In genomic region chr10:13769926-13770325, GRCh38 we compare ENCODE assay signal across 10 cellular contexts.
DNase-seq lines count a peak whose midpoint lies in the region; ATAC-seq and TF ChIP-seq lines count a peak whose summit lies in the region.
"Had no signal": no experiment of that assay in that cellular context is flagged by ENCODE, and none has a peak within 500 bp of the region (broad histone marks: within the 10 kb centered on the region; RNA-seq: fewer than 3 reads in every experiment).

No MANE protein-coding gene starts in this region.

- H4K20me1 ChIP-seq in BLaER1 = no peaks in the 10 kb centered on the region
- H4K20me1 ChIP-seq in SK-N-SH (ENCODE audit: insufficient read depth) = no peaks in the 10 kb centered on the region

- no peaks in the 10 kb centered on the region for H3K27me3 ChIP-seq in BLaER1
- H3K27me3 ChIP-seq in SK-N-SH (ENCODE audit: insufficient read depth) = no peaks in the 10 kb centered on the region

- peak overlapping the region; percentile 47 for H3K4me2 ChIP-seq in BLaER1
- H3K4me2 ChIP-seq in SK-N-SH = no peak overlapping the region

- POLR2A ChIA-PET in SK-N-SH (lab: Yijun Ruan, JAX) = no interaction called here

- peaks cover 68% of the 10 kb centered on the region; the same call in 1 of the 2 replicates for H3K79me2 ChIP-seq in SK-N-SH (ENCODE audit: insufficient read depth)

- no peaks in the 10 kb centered on the region for H3K9me3 ChIP-seq in BLaER1
- H3K9me3 ChIP-seq in SK-N-SH = no peaks in the 10 kb centered on the region

- no peaks in the 10 kb centered on the region for H3K9me2 ChIP-seq in SK-N-SH

- TF ChIP-seq RAD21 in SK-N-SH (IDR thresholded peaks at IDR 0.05; ENCODE audit: low read length) = no peak

- 93% methylated on average over 8 of the region's 8 CpGs for WGBS in SK-N-SH (ENCODE audit: low lambda C conversion rate)

- H3K4me3 ChIP-seq in BLaER1 (no peak overlapping the region), SK-N-SH (ENCODE audit: low read depth in 2 of 2, low read length in 1 of 2) (no peak overlapping the region)

- DNase-seq in NCI-H526 (lab: John Stamatoyannopoulos, UW) = peak; percentile 85 to 89
- DNase-seq in epithelial cell of prostate (ENCODE audit: low read depth, low spot score) = peak; percentile 84
- no peak for DNase-seq in SK-N-SH
- no peak for DNase-seq in NCI-H748 treated with DMSO at 0.1 percent for 48 hours (lab: John Stamatoyannopoulos, UW)
- DNase-seq in midbrain (lab: John Stamatoyannopoulos, UW) = no peak
- DNase-seq: endodermal cell, NCI-H226 had no signal

- ATAC-seq in GM21786 (IDR thresholded peaks at IDR 0.05; ENCODE audit: unreplicated experiment) (peak; percentile 66), HG02981 (IDR thresholded peaks at IDR 0.05; ENCODE audit: unreplicated experiment) (no peak)

- no peaks in the 10 kb centered on the region for H3K36me3 ChIP-seq in BLaER1
- peaks cover 0 to 37% of the 10 kb centered on the region in 2 experiments for H3K36me3 ChIP-seq in SK-N-SH (replicated peaks in 1 of 2; ENCODE audit: control insufficient read depth in 1 of 2, insufficient read depth in 2 of 2, low read length in 1 of 2)

- H3K27ac ChIP-seq in BLaER1 (no peak overlapping the region), epithelial cell of prostate (peak overlapping the region; percentile 35), SK-N-SH (ENCODE audit: low read depth in 2 of 2, low read length in 1 of 2) (no peak overlapping the region)

- TF ChIP-seq CTCF in SK-N-SH (IDR thresholded peaks at IDR 0.05) = no peak

- no peak overlapping the region for H3K9ac ChIP-seq in BLaER1
- no peak overlapping the region for H3K9ac ChIP-seq in SK-N-SH

- CTCF ChIA-PET in SK-N-SH (lab: Yijun Ruan, JAX) = no interaction called here

- H2AFZ ChIP-seq in SK-N-SH (ENCODE audit: low read depth) = no peak overlapping the region

- peaks cover under 1% of the 10 kb centered on the region for H3F3A ChIP-seq in SK-N-SH (replicated peaks; ENCODE audit: insufficient read depth)

- TF ChIP-seq EP300 in SK-N-SH (IDR thresholded peaks at IDR 0.05; ENCODE audit: borderline replicate concordance in 1 of 2, low read depth in 1 of 2, low read length in 1 of 2) = no peak

- H3K4me1 ChIP-seq in BLaER1 (peaks cover 21% of the 10 kb centered on the region), SK-N-SH (ENCODE audit: control insufficient read depth in 1 of 2, insufficient read depth in 2 of 2, low read depth in 1 of 2, low read length in 1 of 2) (0 out of 4 replicates have a peak, but pooled peaks cover 0 to under 1% of the 10 kb centered on the region in 2 experiments)

TF ChIP-seq in SK-N-SH, 30 proteins besides CTCF, POLR2A, EP300 and RAD21:
- TF ChIP-seq REST (IDR thresholded peaks at IDR 0.05; ENCODE audit: low read depth, low read length) (no peak), SMC3 (IDR thresholded peaks at IDR 0.05; ENCODE audit: low read depth, low read length) (no peak), FOSL2 (IDR thresholded peaks at IDR 0.05; ENCODE audit: borderline replicate concordance, low read depth) (no peak), RFX5 (IDR thresholded peaks at IDR 0.05; ENCODE audit: low read length) (no peak), GATA2 (CRISPR knock-in tag; IDR thresholded peaks at IDR 0.05) (no peak), ELF1 (IDR thresholded peaks at IDR 0.05) (no peak), NRF1 (IDR thresholded peaks at IDR 0.05; ENCODE audit: low read depth, low read length) (no peak), NFIC (IDR thresholded peaks at IDR 0.05; ENCODE audit: borderline replicate concordance) (no peak), GABPA (IDR thresholded peaks at IDR 0.05; ENCODE audit: low read depth) (no peak), EZH2phosphoT487 (IDR thresholded peaks at IDR 0.05; ENCODE audit: borderline replicate concordance, low read depth) (no peak), MAX (IDR thresholded peaks at IDR 0.05; ENCODE audit: low read depth) (no peak)
- TF ChIP-seq, protein P1, sequence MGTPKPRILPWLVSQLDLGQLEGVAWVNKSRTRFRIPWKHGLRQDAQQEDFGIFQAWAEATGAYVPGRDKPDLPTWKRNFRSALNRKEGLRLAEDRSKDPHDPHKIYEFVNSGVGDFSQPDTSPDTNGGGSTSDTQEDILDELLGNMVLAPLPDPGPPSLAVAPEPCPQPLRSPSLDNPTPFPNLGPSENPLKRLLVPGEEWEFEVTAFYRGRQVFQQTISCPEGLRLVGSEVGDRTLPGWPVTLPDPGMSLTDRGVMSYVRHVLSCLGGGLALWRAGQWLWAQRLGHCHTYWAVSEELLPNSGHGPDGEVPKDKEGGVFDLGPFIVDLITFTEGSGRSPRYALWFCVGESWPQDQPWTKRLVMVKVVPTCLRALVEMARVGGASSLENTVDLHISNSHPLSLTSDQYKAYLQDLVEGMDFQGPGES (IDR thresholded peaks at IDR 0.05; ENCODE audit: low read depth, low read length) = no peak

Comparison
In these comparisons a context has a peak if more than half of its experiments do, and no peak if none do; other contexts are left out.
1. DNase-seq: peak in NCI-H526 (2 of 2) and epithelial cell of prostate (single experiment); none in SK-N-SH (single experiment), NCI-H748 treated with DMSO at 0.1 percent for 48 hours (single experiment) and midbrain (single experiment).